In the genomic region with DNA sequence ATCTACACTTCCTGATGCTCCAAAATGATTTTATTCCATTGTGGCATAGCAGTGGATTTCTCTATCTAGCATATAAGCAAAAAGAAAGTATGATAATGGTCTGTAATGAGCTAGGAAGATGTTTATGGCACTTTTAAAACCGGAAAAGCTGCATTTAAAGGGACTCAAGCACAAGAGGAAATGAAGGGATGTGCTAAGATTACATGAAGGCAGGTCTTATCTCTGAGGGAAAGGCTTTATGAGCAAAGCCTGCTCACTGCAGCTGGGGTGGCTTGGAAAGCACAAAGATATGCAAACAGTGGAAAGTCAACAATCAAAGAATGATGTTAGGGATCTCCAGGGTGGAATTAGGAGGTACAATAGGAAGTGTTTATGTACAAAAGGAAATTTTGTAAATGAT, we compare ENCODE assay signal across 9 cellular contexts.
DNase-seq lines count a peak whose midpoint lies in the region; ATAC-seq and TF ChIP-seq lines count a peak whose summit lies in the region.
"Had no signal": no experiment of that assay in that cellular context is flagged by ENCODE, and none has a peak within 500 bp of the region (broad histone marks: within the 10 kb centered on the region; RNA-seq: fewer than 3 reads in every experiment).

No MANE protein-coding gene starts in this region.

- BruUV-seq in HCT116 (replicated peaks; lab: Mats Ljungman, UMichigan), result no TSS peak

- no peak for TF ChIP-seq RAD21 in HCT116 (IDR thresholded peaks at IDR 0.05; ENCODE audit: low read depth)

- H3K9ac ChIP-seq in HCT116 (ENCODE audit: low read length) (no peak overlapping the region), colonic mucosa (ENCODE audit: low read depth in 2 of 2, low read length in 2 of 2) (no peak overlapping the region)

- no peaks in the 10 kb centered on the region for H3K79me2 ChIP-seq in HCT116 (ENCODE audit: insufficient read depth, low read length)

- H3K27ac ChIP-seq in HCT116 (ENCODE audit: low read depth, low read length) (no peak overlapping the region), colonic mucosa (peak overlapping the region; percentile 41)

- H3K27me3 ChIP-seq in HCT116 (ENCODE audit: insufficient read depth, low read length) (no peaks in the 10 kb centered on the region), colonic mucosa (no peaks in the 10 kb centered on the region)

- H3K4me2 ChIP-seq in HCT116 (ENCODE audit: low read length), result 0 out of 2 replicates have a peak overlapping the region, but pooled peaks have one; percentile 20

- no peak overlapping the region for H3K4me3 ChIP-seq in HCT116 (replicated peaks in 1 of 2; ENCODE audit: low read depth in 1 of 2, low read length in 2 of 2)
- no peak overlapping the region for H3K4me3 ChIP-seq in colonic mucosa

- H3K4me1 ChIP-seq in HCT116 (ENCODE audit: control insufficient read depth in 1 of 2, insufficient read depth in 2 of 2, low read length in 2 of 2) (peaks cover 10 to 14% of the 10 kb centered on the region in 2 experiments), colonic mucosa (no peaks in the 10 kb centered on the region)

- ATAC-seq in HCT116 (no peak), HG03280 (IDR thresholded peaks at IDR 0.05; ENCODE audit: unreplicated experiment) (no peak), HG03139 (IDR thresholded peaks at IDR 0.05; ENCODE audit: unreplicated experiment) (no peak)

- no peak for TF ChIP-seq POLR2A in HCT116 (IDR thresholded peaks at IDR 0.05; ENCODE audit: borderline replicate concordance, extremely low read depth, insufficient read depth, insufficient read length)

- RAD21 ChIA-PET in HCT116 (lab: Charles Lee; ENCODE audit: low non-redundant PET in 1 of 2, low total read pairs in 2 of 2, uncharacterized antibody in 2 of 2, unreplicated experiment in 2 of 2), result interaction anchor here (0.7 kb wide), 2 partner anchors 69 to 245 kb away, joined by 8 read pairs; no protein-coding TSS in a partner anchor

- CTCF ChIA-PET in HCT116 (lab: Charles Lee), result no interaction called here

- intact Hi-C loops in HCT116 (cut with micrococcal nuclease), result no loop called here
- intact Hi-C loops in colonic mucosa (cut with DNase I), result no loop called here

- H3K36me3 ChIP-seq in HCT116 (ENCODE audit: control insufficient read depth in 1 of 2, insufficient read depth in 2 of 2, low read length in 2 of 2) (no peaks in the 10 kb centered on the region), colonic mucosa (no peaks in the 10 kb centered on the region)

- DNase-seq in HCT116 (ENCODE audit: low read depth, low spot score) (no peak), NCI-H345 treated with DMSO at 0.1 percent for 48 hours (lab: John Stamatoyannopoulos, UW; ENCODE audit: unreplicated experiment) (peak; percentile 23), colonic mucosa (peak; percentile 61), pulmonary artery endothelial cell (ENCODE audit: low read depth, low spot score) (peak; percentile 45), HUDEP-2 (lab: John Stamatoyannopoulos, UW; ENCODE audit: unreplicated experiment in 76 of 76) (no peak)
- DNase-seq: activated gamma-delta T cell treated with Interleukin-2 at 50 U/mL for 16 hours, substantia nigra had no signal

- POLR2A ChIA-PET in HCT116 (lab: Charles Lee), result no interaction called here

- H3K9me2 ChIP-seq in HCT116 (ENCODE audit: insufficient read depth), result no peaks in the 10 kb centered on the region

- TF ChIP-seq CTCF in HCT116 (IDR thresholded peaks at IDR 0.05 in 2 of 3, conservative IDR thresholded peaks at IDR 0.05 in 1 of 3; ENCODE audit: borderline replicate concordance in 1 of 3, insufficient read depth in 1 of 3, low read depth in 2 of 3, low read length in 2 of 3) (no peak), colonic mucosa (IDR thresholded peaks at IDR 0.05) (no peak)

- H2AFZ ChIP-seq in HCT116 (ENCODE audit: low read depth, low read length, poor library complexity, severe bottlenecking), result peak overlapping the region; percentile 38

- H3K9me3 ChIP-seq in HCT116 (ENCODE audit: control insufficient read depth in 1 of 2, insufficient read depth in 1 of 2, low read depth in 1 of 2, low read length in 2 of 2) (no peaks in the 10 kb centered on the region), colonic mucosa (no peaks in the 10 kb centered on the region)

- H4K20me1 ChIP-seq in HCT116 (ENCODE audit: insufficient read depth), result no peaks in the 10 kb centered on the region

TF ChIP-seq in HCT116, 20 proteins besides CTCF, POLR2A, EP300 and RAD21:
- TF ChIP-seq, protein P1, sequence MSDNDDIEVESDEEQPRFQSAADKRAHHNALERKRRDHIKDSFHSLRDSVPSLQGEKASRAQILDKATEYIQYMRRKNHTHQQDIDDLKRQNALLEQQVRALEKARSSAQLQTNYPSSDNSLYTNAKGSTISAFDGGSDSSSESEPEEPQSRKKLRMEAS (IDR thresholded peaks at IDR 0.05), result no peak

Comparison
In these comparisons a context has a peak if more than half of its experiments do, and no peak if none do; other contexts are left out.
1. DNase-seq: peak in NCI-H345 treated with DMSO at 0.1 percent for 48 hours (single experiment), colonic mucosa (single experiment) and pulmonary artery endothelial cell (single experiment); none in HCT116 (single experiment) and HUDEP-2 (0 of 76).